In the genomic region with DNA sequence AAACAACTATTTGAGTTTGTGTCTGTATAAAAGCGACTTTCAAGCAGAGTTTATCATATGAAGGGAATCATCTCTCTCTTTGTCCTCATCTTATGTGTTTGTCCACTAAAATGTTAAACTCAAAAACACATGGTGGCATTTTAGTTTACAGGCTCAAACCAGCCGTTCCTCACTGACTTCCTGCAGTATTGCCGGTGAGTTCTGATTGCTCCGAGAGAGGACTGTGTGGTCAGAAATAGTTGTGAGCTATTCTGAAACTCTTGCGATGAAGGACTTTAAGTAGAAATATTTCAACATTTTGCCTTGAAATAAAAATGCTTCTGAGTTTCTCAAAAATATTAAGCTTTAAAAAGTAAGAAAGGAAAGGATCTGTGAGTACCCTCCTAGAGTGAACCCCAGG, we compare ENCODE assay signal across 22 cellular contexts.
DNase-seq lines count a peak whose midpoint lies in the region; ATAC-seq and FAIRE-seq lines count a peak whose summit lies in the region.
"Had no signal": no experiment of that assay in that cellular context is flagged by ENCODE, and none has a peak within 500 bp of the region (broad histone marks: within the 10 kb centered on the region; RNA-seq: fewer than 3 reads in every experiment).

No MANE protein-coding gene starts in this region.

- FAIRE-seq in urothelium cell line (lab: Jason Lieb, UNC): no peak
- FAIRE-seq: islet of Langerhans, K562, TTC549 had no signal

- DNase-seq in EH (ENCODE audit: low read depth): peak; percentile 24
- DNase-seq in fibroblast of gingiva (ENCODE audit: low read depth): peak; percentile 67
- no peak for DNase-seq in activated CD4-positive, alpha-beta T cell treated with anti-CD3 and anti-CD28 coated beads, Interleukin-2, amount 50 U/mL, for 48 hours
- DNase-seq in urothelium cell line (ENCODE audit: low spot score): no peak
- DNase-seq: activated effector memory CD4-positive, alpha-beta T cell treated with Interleukin-2 at 50 U/mL for 16 hours; activated T-cell treated with anti-CD3 and anti-CD28 coated beads for 4 hours; CD8-positive, alpha-beta T cell; central memory CD4-positive, alpha-beta T cell; left lung; mesendoderm; naive thymus-derived CD4-positive, alpha-beta T cell; NCI-H2081; NCI-H226; NCI-H69; RPMI8226 had no signal

- ATAC-seq in GM19035 (IDR thresholded peaks at IDR 0.05; ENCODE audit: unreplicated experiment): peak; percentile 52
- peak; percentile 46 for ATAC-seq in HG03066 (IDR thresholded peaks at IDR 0.05; ENCODE audit: low read depth, unreplicated experiment)
- ATAC-seq in GM18498 (IDR thresholded peaks at IDR 0.05; ENCODE audit: unreplicated experiment): no peak
- no peak for ATAC-seq in HG02884 (IDR thresholded peaks at IDR 0.05; ENCODE audit: unreplicated experiment)
- ATAC-seq: CD8-positive, alpha-beta T cell; K562; left lung; naive thymus-derived CD4-positive, alpha-beta T cell had no signal

Comparison
In these comparisons a context has a peak if more than half of its experiments do, and no peak if none do; other contexts are left out.
1. DNase-seq: peak in EH (single experiment) and fibroblast of gingiva (single experiment); none in activated CD4-positive, alpha-beta T cell treated with anti-CD3 and anti-CD28 coated beads, Interleukin-2, amount 50 U/mL, for 48 hours (0 of 2) and urothelium cell line (single experiment).
2. ATAC-seq: peak in GM19035 (single experiment) and HG03066 (single experiment); none in GM18498 (single experiment) and HG02884 (single experiment).